Comparison of ENCODE assay signal across 8 cellular contexts in the genomic region with DNA sequence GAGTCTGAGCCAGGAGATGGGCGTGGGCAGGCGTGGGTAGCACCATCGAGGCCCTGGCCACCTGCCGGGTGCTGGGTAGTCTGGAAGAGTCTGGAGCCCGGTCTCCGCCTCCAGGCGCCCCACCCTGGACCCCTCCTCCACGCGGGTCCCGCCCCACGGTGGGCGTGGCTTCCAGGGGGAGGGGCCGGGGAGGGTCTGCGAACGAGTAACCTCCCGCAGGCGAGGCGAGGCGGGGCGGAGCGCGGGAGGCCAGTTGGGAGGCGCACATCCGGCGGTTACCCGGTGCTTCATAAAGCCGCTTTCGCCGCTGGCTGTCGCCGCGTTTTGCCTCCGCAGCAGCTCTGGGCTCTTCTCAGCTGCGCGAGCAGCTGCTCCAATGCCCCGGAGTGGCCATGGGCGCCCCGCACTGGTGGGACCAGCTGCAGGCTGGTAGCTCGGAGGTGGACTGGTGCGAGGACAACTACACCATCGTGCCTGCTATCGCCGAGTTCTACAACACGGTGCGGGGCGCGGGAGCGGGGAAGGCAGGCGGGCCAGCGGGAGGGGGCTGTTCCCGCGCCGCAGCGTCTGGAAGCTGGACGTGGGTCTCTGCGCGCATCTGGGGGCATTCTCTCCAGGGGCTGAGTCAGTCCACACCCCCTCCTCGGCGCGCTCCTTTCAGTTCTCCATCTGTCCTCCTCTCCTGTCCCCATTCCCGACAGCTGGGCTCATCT. TPM values are rescaled to one million over a fixed set of nuclear protein-coding genes. Genes with fewer than 3 reads are reported as not detected.
DNase-seq lines count a peak whose midpoint lies in the region; ATAC-seq and TF ChIP-seq lines count a peak whose summit lies in the region.

ACER2 (plus strand) TSS at position 317 of the 713 bp plus-strand sequence; CDS start at position 393, 76 bp downstream.

- 0 to 1% (median 0%) methylated on average over 37 to 61 of the region's 61 CpGs for WGBS in spleen, 5 donors

- H3K4me3 Mint-ChIP-seq in WTC11, result peak within 1 kb of the TSS; percentile 98

- no peaks in the 10 kb centered on the region for H3K27me3 ChIP-seq in spleen (replicated peaks in 1 of 7)

- H3K4me1 ChIP-seq in spleen, result peaks cover 3 to 26% (median 15%) of the 10 kb centered on the region in 6 donors

- H3K4me3 ChIP-seq in cardiac fibroblast (replicated peaks in 1 of 2; ENCODE audit: low read depth in 2 of 2, low read length in 2 of 2) (peak within 1 kb of the TSS; percentile 83), spleen (peak within 1 kb of the TSS; percentile 75 to 92 (median 82))

- H3K27ac Mint-ChIP-seq in WTC11, result peak within 1 kb of the TSS; percentile 97

- H3K4me1 Mint-ChIP-seq in WTC11, result peaks cover 19% of the 10 kb centered on the region

- H3K36me3 ChIP-seq in spleen, result no peaks in the 10 kb centered on the region

- no peak for TF ChIP-seq CTCF in WTC11 (IDR thresholded peaks at IDR 0.05)
- no peak for TF ChIP-seq CTCF in cardiac fibroblast (IDR thresholded peaks at IDR 0.05; ENCODE audit: low read depth, low read length)
- TF ChIP-seq CTCF in spleen (IDR thresholded peaks at IDR 0.05 in 8 of 11, conservative IDR thresholded peaks at IDR 0.05 in 3 of 11), result peak in 3 of 11 experiments; percentile 13 to 40 (median 19)

- H3K27me3 Mint-ChIP-seq in WTC11 (ENCODE audit: low read depth), result peaks cover 17% of the 10 kb centered on the region

- H3K36me3 Mint-ChIP-seq in WTC11, result peaks cover 9% of the 10 kb centered on the region

- H3K27ac ChIP-seq in spleen, result peak within 1 kb of the TSS; percentile 72 to 89 (median 84)

- TF ChIP-seq POLR2A in spleen (IDR thresholded peaks at IDR 0.05), result peak in 1 of 3 donors; percentile 69

- CTCF ChIA-PET in WTC11 (lab: Charles Lee), result interaction anchor here (1.8 to 3.8 kb wide), 2 partner anchors 49 to 56 kb away, joined by 7 to 19 read pairs; no protein-coding TSS in a partner anchor

- DNase-seq in AG08396 (ENCODE audit: low spot score), result peak; percentile 95
- DNase-seq in NCI-H2196 (lab: John Stamatoyannopoulos, UW; ENCODE audit: unreplicated experiment), result peak; percentile 94
- peak; percentile 98 for DNase-seq in WTC11 (ENCODE audit: low spot score)
- DNase-seq in cardiac fibroblast (ENCODE audit: low read depth in 2 of 2), result peak; percentile 85 to 91
- peak; percentile 86 for DNase-seq in inferior parietal cortex (ENCODE audit: extremely low spot score)
- peak; percentile 99 for DNase-seq in spleen

- peaks cover 6% of the 10 kb centered on the region for H3K9me3 Mint-ChIP-seq in WTC11

- intact Hi-C loops in spleen (cut with DNase I; ENCODE audit: low total_unique reads), result no loop called here

- ATAC-seq in GM18870 (IDR thresholded peaks at IDR 0.05; ENCODE audit: unreplicated experiment), result peak; percentile 81
- peak; percentile 92 for ATAC-seq in HG03108 (IDR thresholded peaks at IDR 0.05; ENCODE audit: unreplicated experiment)
- peak; percentile 91 for ATAC-seq in WTC11

- peaks cover 0 to 4% (median 0%) of the 10 kb centered on the region in 8 donors for H3K9me3 ChIP-seq in spleen

- POLR2A ChIA-PET in WTC11 (lab: Charles Lee), result interaction anchor here (0.8 to 1.3 kb wide), 5 partner anchors 29 to 179 kb away, joined by 3 to 6 read pairs (median 3); partner anchors contain the start of genes DENND4C and RPS6

TF ChIP-seq in WTC11, 78 proteins besides CTCF, POLR2A, EP300 and RAD21 (continues in another document):
- TF ChIP-seq, protein P1, sequence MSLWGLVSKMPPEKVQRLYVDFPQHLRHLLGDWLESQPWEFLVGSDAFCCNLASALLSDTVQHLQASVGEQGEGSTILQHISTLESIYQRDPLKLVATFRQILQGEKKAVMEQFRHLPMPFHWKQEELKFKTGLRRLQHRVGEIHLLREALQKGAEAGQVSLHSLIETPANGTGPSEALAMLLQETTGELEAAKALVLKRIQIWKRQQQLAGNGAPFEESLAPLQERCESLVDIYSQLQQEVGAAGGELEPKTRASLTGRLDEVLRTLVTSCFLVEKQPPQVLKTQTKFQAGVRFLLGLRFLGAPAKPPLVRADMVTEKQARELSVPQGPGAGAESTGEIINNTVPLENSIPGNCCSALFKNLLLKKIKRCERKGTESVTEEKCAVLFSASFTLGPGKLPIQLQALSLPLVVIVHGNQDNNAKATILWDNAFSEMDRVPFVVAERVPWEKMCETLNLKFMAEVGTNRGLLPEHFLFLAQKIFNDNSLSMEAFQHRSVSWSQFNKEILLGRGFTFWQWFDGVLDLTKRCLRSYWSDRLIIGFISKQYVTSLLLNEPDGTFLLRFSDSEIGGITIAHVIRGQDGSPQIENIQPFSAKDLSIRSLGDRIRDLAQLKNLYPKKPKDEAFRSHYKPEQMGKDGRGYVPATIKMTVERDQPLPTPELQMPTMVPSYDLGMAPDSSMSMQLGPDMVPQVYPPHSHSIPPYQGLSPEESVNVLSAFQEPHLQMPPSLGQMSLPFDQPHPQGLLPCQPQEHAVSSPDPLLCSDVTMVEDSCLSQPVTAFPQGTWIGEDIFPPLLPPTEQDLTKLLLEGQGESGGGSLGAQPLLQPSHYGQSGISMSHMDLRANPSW (CRISPR knock-in tag; conservative IDR thresholded peaks at IDR 0.05; ENCODE audit: low read depth), result 0 out of 2 replicates have a peak, but pooled peaks have one; percentile 44
- no peak for TF ChIP-seq JAZF1 (CRISPR knock-in tag; IDR thresholded peaks at IDR 0.05)
- TF ChIP-seq ERG (CRISPR knock-in tag; IDR thresholded peaks at IDR 0.05), result no peak
- TF ChIP-seq, protein P2, sequence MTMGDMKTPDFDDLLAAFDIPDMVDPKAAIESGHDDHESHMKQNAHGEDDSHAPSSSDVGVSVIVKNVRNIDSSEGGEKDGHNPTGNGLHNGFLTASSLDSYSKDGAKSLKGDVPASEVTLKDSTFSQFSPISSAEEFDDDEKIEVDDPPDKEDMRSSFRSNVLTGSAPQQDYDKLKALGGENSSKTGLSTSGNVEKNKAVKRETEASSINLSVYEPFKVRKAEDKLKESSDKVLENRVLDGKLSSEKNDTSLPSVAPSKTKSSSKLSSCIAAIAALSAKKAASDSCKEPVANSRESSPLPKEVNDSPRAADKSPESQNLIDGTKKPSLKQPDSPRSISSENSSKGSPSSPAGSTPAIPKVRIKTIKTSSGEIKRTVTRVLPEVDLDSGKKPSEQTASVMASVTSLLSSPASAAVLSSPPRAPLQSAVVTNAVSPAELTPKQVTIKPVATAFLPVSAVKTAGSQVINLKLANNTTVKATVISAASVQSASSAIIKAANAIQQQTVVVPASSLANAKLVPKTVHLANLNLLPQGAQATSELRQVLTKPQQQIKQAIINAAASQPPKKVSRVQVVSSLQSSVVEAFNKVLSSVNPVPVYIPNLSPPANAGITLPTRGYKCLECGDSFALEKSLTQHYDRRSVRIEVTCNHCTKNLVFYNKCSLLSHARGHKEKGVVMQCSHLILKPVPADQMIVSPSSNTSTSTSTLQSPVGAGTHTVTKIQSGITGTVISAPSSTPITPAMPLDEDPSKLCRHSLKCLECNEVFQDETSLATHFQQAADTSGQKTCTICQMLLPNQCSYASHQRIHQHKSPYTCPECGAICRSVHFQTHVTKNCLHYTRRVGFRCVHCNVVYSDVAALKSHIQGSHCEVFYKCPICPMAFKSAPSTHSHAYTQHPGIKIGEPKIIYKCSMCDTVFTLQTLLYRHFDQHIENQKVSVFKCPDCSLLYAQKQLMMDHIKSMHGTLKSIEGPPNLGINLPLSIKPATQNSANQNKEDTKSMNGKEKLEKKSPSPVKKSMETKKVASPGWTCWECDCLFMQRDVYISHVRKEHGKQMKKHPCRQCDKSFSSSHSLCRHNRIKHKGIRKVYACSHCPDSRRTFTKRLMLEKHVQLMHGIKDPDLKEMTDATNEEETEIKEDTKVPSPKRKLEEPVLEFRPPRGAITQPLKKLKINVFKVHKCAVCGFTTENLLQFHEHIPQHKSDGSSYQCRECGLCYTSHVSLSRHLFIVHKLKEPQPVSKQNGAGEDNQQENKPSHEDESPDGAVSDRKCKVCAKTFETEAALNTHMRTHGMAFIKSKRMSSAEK (CRISPR knock-in tag; IDR thresholded peaks at IDR 0.05; ENCODE audit: borderline replicate concordance), result no peak
- peak; percentile 68; the same call in 1 of the 2 replicates for TF ChIP-seq MYBL2 (CRISPR knock-in tag; IDR thresholded peaks at IDR 0.05)
- TF ChIP-seq, protein P3, sequence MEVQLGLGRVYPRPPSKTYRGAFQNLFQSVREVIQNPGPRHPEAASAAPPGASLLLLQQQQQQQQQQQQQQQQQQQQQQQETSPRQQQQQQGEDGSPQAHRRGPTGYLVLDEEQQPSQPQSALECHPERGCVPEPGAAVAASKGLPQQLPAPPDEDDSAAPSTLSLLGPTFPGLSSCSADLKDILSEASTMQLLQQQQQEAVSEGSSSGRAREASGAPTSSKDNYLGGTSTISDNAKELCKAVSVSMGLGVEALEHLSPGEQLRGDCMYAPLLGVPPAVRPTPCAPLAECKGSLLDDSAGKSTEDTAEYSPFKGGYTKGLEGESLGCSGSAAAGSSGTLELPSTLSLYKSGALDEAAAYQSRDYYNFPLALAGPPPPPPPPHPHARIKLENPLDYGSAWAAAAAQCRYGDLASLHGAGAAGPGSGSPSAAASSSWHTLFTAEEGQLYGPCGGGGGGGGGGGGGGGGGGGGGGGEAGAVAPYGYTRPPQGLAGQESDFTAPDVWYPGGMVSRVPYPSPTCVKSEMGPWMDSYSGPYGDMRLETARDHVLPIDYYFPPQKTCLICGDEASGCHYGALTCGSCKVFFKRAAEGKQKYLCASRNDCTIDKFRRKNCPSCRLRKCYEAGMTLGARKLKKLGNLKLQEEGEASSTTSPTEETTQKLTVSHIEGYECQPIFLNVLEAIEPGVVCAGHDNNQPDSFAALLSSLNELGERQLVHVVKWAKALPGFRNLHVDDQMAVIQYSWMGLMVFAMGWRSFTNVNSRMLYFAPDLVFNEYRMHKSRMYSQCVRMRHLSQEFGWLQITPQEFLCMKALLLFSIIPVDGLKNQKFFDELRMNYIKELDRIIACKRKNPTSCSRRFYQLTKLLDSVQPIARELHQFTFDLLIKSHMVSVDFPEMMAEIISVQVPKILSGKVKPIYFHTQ (CRISPR knock-in tag; IDR thresholded peaks at IDR 0.05), result no peak
- TF ChIP-seq NR3C1 (CRISPR knock-in tag; conservative IDR thresholded peaks at IDR 0.05; ENCODE audit: low read depth), result no peak

RNA-seq across cellular contexts. Expression of gene ACER2, which starts in this region (rescaled TPM):
- total RNA-seq in WTC11 (2021) (8.1 to 9.5 TPM (median 8.8 TPM) in 3 replicates), spleen (1 to 10 TPM; 2.7 to 7.2 (median 4.4) TPM)
- under 1 TPM; 0.09 to 0.45 (median 0.15) TPM for polyA plus RNA-seq in spleen

Comparison
In these comparisons a context has a peak if more than half of its experiments do, and no peak if none do; other contexts are left out.
1. Peak in every context shown above with its lines: DNase-seq, ATAC-seq, H3K4me3 ChIP-seq and H3K27ac ChIP-seq.